ENCODE assay signal across 1 cellular context in genomic region chr6:44245912-44246662, GRCh38.
TF ChIP-seq lines count a peak whose summit lies in the region.

No MANE protein-coding gene starts in this region.

TF ChIP-seq in HepG2, 621 proteins besides CTCF, POLR2A, EP300 and RAD21 (continued from another document and continues in another):
- TF ChIP-seq GMEB1 (CRISPR knock-in tag; IDR thresholded peaks at IDR 0.05; ENCODE audit: borderline replicate concordance) (peak; percentile 93), ZNF331 (CRISPR knock-in tag; IDR thresholded peaks at IDR 0.05) (peak; percentile 85), ZNF562 (CRISPR knock-in tag; IDR thresholded peaks at IDR 0.05; ENCODE audit: borderline replicate concordance) (no peak), ZNF10 (CRISPR knock-in tag; IDR thresholded peaks at IDR 0.05; ENCODE audit: borderline replicate concordance, low read depth) (no peak), ZNF441 (CRISPR knock-in tag; IDR thresholded peaks at IDR 0.05; ENCODE audit: borderline replicate concordance) (peak; percentile 51), ZNF136 (CRISPR knock-in tag; IDR thresholded peaks at IDR 0.05; ENCODE audit: low read depth) (peak; percentile 99), MTA1 (CRISPR knock-in tag; IDR thresholded peaks at IDR 0.05; ENCODE audit: borderline replicate concordance) (0 out of 2 replicates have a peak, but pooled peaks have one; percentile 12), SNAPC2 (CRISPR knock-in tag; IDR thresholded peaks at IDR 0.05) (peak; percentile 65; the same call in 1 of the 2 replicates), MAFF (IDR thresholded peaks at IDR 0.05; ENCODE audit: low read depth, low read length) (no peak), ATF2 (CRISPR knock-in tag; IDR thresholded peaks at IDR 0.05) (peak; percentile 83; the same call in 1 of the 2 replicates), ZNF431 (CRISPR knock-in tag; IDR thresholded peaks at IDR 0.05; ENCODE audit: borderline replicate concordance, low read depth) (0 out of 2 replicates have a peak, but pooled peaks have one; percentile 29), CBX2 (IDR thresholded peaks at IDR 0.05; ENCODE audit: low read depth, low read length) (no peak), CBX2 (CRISPR knock-in tag; IDR thresholded peaks at IDR 0.05; ENCODE audit: low read depth) (no peak; the same call in 1 of the 2 replicates), MYPOP (CRISPR knock-in tag; IDR thresholded peaks at IDR 0.05) (peak; percentile 83), ZSCAN31 (CRISPR knock-in tag; IDR thresholded peaks at IDR 0.05; ENCODE audit: low read depth) (peak; percentile 80; the same call in 1 of the 2 replicates), ZNF224 (CRISPR knock-in tag; IDR thresholded peaks at IDR 0.05) (no peak; the same call in 1 of the 2 replicates), GFI1 (CRISPR knock-in tag; IDR thresholded peaks at IDR 0.05; ENCODE audit: borderline replicate concordance) (peak; percentile 87), AKNA (CRISPR knock-in tag; IDR thresholded peaks at IDR 0.05; ENCODE audit: borderline replicate concordance) (no peak), ZBTB20 (CRISPR knock-in tag; IDR thresholded peaks at IDR 0.05; ENCODE audit: borderline replicate concordance, low read depth) (peak; percentile 93), ZMYM2 (CRISPR knock-in tag; IDR thresholded peaks at IDR 0.05) (0 out of 2 replicates have a peak, but pooled peaks have one; percentile 51), KDM3A (CRISPR knock-in tag; IDR thresholded peaks at IDR 0.05; ENCODE audit: low read depth) (peak; percentile 32; the same call in 1 of the 2 replicates), LBX2 (CRISPR knock-in tag; IDR thresholded peaks at IDR 0.05; ENCODE audit: borderline replicate concordance) (0 out of 2 replicates have a peak, but pooled peaks have one; percentile 5), MLLT10 (CRISPR knock-in tag; IDR thresholded peaks at IDR 0.05) (no peak), TCF7 (IDR thresholded peaks at IDR 0.05; ENCODE audit: low read depth) (no peak), NFKB2 (CRISPR knock-in tag; IDR thresholded peaks at IDR 0.05; ENCODE audit: borderline replicate concordance) (peak; percentile 82; the same call in 1 of the 2 replicates), TBP (CRISPR knock-in tag; IDR thresholded peaks at IDR 0.05) (no peak; the same call in 1 of the 2 replicates), THAP11 (CRISPR knock-in tag; IDR thresholded peaks at IDR 0.05) (peak; percentile 76), ZNF558 (CRISPR knock-in tag; IDR thresholded peaks at IDR 0.05; ENCODE audit: borderline replicate concordance) (0 out of 2 replicates have a peak, but pooled peaks have one; percentile 39), PATZ1 (CRISPR knock-in tag; IDR thresholded peaks at IDR 0.05) (peak; percentile 95), ZNF280B (CRISPR knock-in tag; IDR thresholded peaks at IDR 0.05; ENCODE audit: borderline replicate concordance) (no peak; the same call in none of the 2 replicates), ZNF639 (CRISPR knock-in tag; conservative IDR thresholded peaks at IDR 0.05) (no peak; the same call in 1 of the 2 replicates), SETDB1 (CRISPR knock-in tag; IDR thresholded peaks at IDR 0.05; ENCODE audit: borderline replicate concordance) (no peak), YEATS4 (CRISPR knock-in tag; IDR thresholded peaks at IDR 0.05; ENCODE audit: borderline replicate concordance) (peak; percentile 96), RFX5 (IDR thresholded peaks at IDR 0.05; ENCODE audit: low read depth, low read length) (no peak; the same call in 1 of the 2 replicates), SNAPC5 (CRISPR knock-in tag; IDR thresholded peaks at IDR 0.05; ENCODE audit: borderline replicate concordance) (peak; percentile 50; the same call in 1 of the 2 replicates), REL (CRISPR knock-in tag; conservative IDR thresholded peaks at IDR 0.05) (no peak; the same call in none of the 2 replicates), KDM6A (CRISPR knock-in tag; IDR thresholded peaks at IDR 0.05; ENCODE audit: low read depth) (no peak), ZNF12 (CRISPR knock-in tag; IDR thresholded peaks at IDR 0.05) (peak; percentile 20; the same call in 1 of the 2 replicates), PCBP1 (IDR thresholded peaks at IDR 0.05; ENCODE audit: borderline replicate concordance, low read depth, low read length) (peak; percentile 99), ZBTB1 (CRISPR knock-in tag; IDR thresholded peaks at IDR 0.05; ENCODE audit: borderline replicate concordance) (no peak), MNT (IDR thresholded peaks at IDR 0.05) (peak; percentile 2; the same call in 1 of the 2 replicates), FLYWCH1 (CRISPR knock-in tag; IDR thresholded peaks at IDR 0.05) (no peak), NONO (IDR thresholded peaks at IDR 0.05) (no peak), NONO (CRISPR knock-in tag; conservative IDR thresholded peaks at IDR 0.05) (peak; percentile 86; the same call in 1 of the 2 replicates), TFDP2 (CRISPR knock-in tag; IDR thresholded peaks at IDR 0.05) (peak; percentile 86), GPN1 (CRISPR knock-in tag; IDR thresholded peaks at IDR 0.05; ENCODE audit: borderline replicate concordance) (no peak)
